38 cellular contexts compared by ENCODE assay signal in the genomic region with DNA sequence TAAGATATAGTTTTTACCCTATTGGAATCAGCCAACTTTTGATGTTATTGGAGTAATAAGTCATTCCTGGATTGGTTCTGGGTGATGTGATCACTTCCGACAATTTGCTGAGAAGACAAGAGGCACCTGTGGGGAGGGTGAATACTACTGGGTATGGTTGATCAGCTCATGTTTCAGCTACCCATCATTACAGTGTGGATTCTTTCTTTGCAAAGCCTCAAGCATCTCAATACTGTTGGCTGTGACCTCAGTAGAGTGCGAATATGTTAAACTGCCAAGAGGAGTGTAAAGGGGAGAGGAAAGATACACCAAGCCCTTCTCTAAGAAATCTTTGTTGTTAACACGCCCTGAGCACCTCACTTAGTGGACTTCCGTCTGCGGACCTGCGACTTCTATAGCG.
"Had no signal": no experiment of that assay in that cellular context is flagged by ENCODE, and none has a peak within 500 bp of the region (broad histone marks: within the 10 kb centered on the region; RNA-seq: fewer than 3 reads in every experiment).

No MANE protein-coding gene starts in this region.

- H3K27me3 ChIP-seq: ascending aorta, cardiac muscle cell, colonic mucosa had no signal

- H3K4me3 Mint-ChIP-seq: activated CD4-positive, alpha-beta memory T cell treated with anti-CD3 and anti-CD28 coated beads, Interleukin-2, amount 10 ng/mL, durations not matched to agents 7 days and 5 days; activated CD4-positive, alpha-beta T cell treated with anti-CD3 and anti-CD28 coated beads for 36 hours; activated CD4-positive, alpha-beta T cell treated with anti-CD3 and anti-CD28 coated beads, Interleukin-2, amount 10 ng/mL, durations not matched to agents 7 days and 5 days; activated CD8-positive, alpha-beta memory T cell treated with anti-CD3 and anti-CD28 coated beads, Interleukin-2, amount 10 ng/mL, durations not matched to agents 7 days and 5 days; activated CD8-positive, alpha-beta T cell treated with anti-CD3 and anti-CD28 coated beads, Interleukin-2, amount 10 ng/mL, durations not matched to agents 7 days and 5 days; activated naive CD4-positive, alpha-beta T cell treated with anti-CD3 and anti-CD28 coated beads, Interleukin-2, amount 10 ng/mL, durations not matched to agents 7 days and 5 days; activated naive CD4-positive, alpha-beta T cell treated with anti-CD3 and anti-CD28 coated beads, Interleukin-2, amount 50 U/mL, for 24 hours; activated naive CD8-positive, alpha-beta T cell; activated naive CD8-positive, alpha-beta T cell treated with anti-CD3 and anti-CD28 coated beads, Interleukin-2, amount 10 ng/mL, durations not matched to agents 7 days and 5 days; activated naive CD8-positive, alpha-beta T cell treated with anti-CD3 and anti-CD28 coated beads, Interleukin-2, amount 50 U/mL, for 24 hours; activated T-cell treated with anti-CD3 and anti-CD28 coated beads, Interleukin-2, amount 50 U/mL, for 24 hours; brain; central memory CD8-positive, alpha-beta T cell; T-helper 2 cell treated with Interferon-gamma antibody and Interleukin-4, amounts not matched to agents 5 μg/mL and 100 μg/mL, for 36 hours had no signal

- H3K27ac ChIP-seq: ascending aorta, cardiac muscle cell, colonic mucosa, VCaP had no signal

- H3K36me3 ChIP-seq: ascending aorta, cardiac muscle cell, colonic mucosa had no signal

- H3K4me1 Mint-ChIP-seq: activated CD4-positive, alpha-beta memory T cell treated with anti-CD3 and anti-CD28 coated beads, Interleukin-2, amount 10 ng/mL, durations not matched to agents 7 days and 5 days; activated CD4-positive, alpha-beta T cell treated with anti-CD3 and anti-CD28 coated beads for 36 hours; activated CD4-positive, alpha-beta T cell treated with anti-CD3 and anti-CD28 coated beads, Interleukin-2, amount 10 ng/mL, durations not matched to agents 7 days and 5 days; activated CD8-positive, alpha-beta memory T cell treated with anti-CD3 and anti-CD28 coated beads, Interleukin-2, amount 10 ng/mL, durations not matched to agents 7 days and 5 days; activated naive CD4-positive, alpha-beta T cell treated with anti-CD3 and anti-CD28 coated beads, Interleukin-2, amount 10 ng/mL, durations not matched to agents 7 days and 5 days; activated naive CD4-positive, alpha-beta T cell treated with anti-CD3 and anti-CD28 coated beads, Interleukin-2, amount 50 U/mL, for 24 hours; activated naive CD8-positive, alpha-beta T cell treated with anti-CD3 and anti-CD28 coated beads, Interleukin-2, amount 10 ng/mL, durations not matched to agents 7 days and 5 days; activated naive CD8-positive, alpha-beta T cell treated with anti-CD3 and anti-CD28 coated beads, Interleukin-2, amount 50 U/mL, for 24 hours; central memory CD8-positive, alpha-beta T cell had no signal

- DNase-seq: activated CD4-positive, alpha-beta memory T cell treated with anti-CD3 and anti-CD28 coated beads, Interleukin-2, amount 10 ng/mL, durations not matched to agents 7 days and 5 days; activated CD4-positive, alpha-beta T cell treated with anti-CD3 and anti-CD28 coated beads for 1 hour; activated CD4-positive, alpha-beta T cell treated with anti-CD3 and anti-CD28 coated beads for 36 hours; activated CD4-positive, alpha-beta T cell treated with anti-CD3 and anti-CD28 coated beads for 48 hours; activated CD4-positive, alpha-beta T cell treated with anti-CD3 and anti-CD28 coated beads, Interleukin-2, amount 10 ng/mL, durations not matched to agents 7 days and 5 days; activated CD4-positive, alpha-beta T cell treated with anti-CD3 and anti-CD28 coated beads, Interleukin-2, amount 50 U/mL, for 48 hours; activated CD4-positive, CD25-positive, alpha-beta regulatory T cell; activated CD8-positive, alpha-beta memory T cell treated with anti-CD3 and anti-CD28 coated beads for 24 hours; activated CD8-positive, alpha-beta memory T cell treated with anti-CD3 and anti-CD28 coated beads, Interleukin-2, amount 10 ng/mL, durations not matched to agents 7 days and 5 days; activated CD8-positive, alpha-beta memory T cell treated with anti-CD3 and anti-CD28 coated beads, Interleukin-2, amount 50 U/mL, for 48 hours; activated CD8-positive, alpha-beta T cell treated with anti-CD3 and anti-CD28 coated beads, Interleukin-2, amount 10 ng/mL, durations not matched to agents 7 days and 5 days; activated effector memory CD4-positive, alpha-beta T cell treated with Interleukin-2 at 50 U/mL for 16 hours; activated gamma-delta T cell; activated naive CD4-positive, alpha-beta T cell treated with anti-CD3 and anti-CD28 coated beads, Interleukin-2, amount 10 ng/mL, durations not matched to agents 7 days and 5 days; activated naive CD4-positive, alpha-beta T cell treated with Interleukin-2 at 50 U/mL for 16 hours; activated naive CD8-positive, alpha-beta T cell treated with anti-CD3 and anti-CD28 coated beads, Interleukin-2, amount 10 ng/mL, durations not matched to agents 7 days and 5 days; activated naive CD8-positive, alpha-beta T cell treated with anti-CD3 and anti-CD28 coated beads, Interleukin-2, amount 50 U/mL, for 24 hours; activated T-cell treated with anti-CD3 and anti-CD28 coated beads, Interleukin-2, amount 50 U/mL, for 24 hours; activated T-cell treated with anti-CD3 and anti-CD28 coated beads, Interleukin-2, amount 50 U/mL, for 48 hours; amygdala; anterior cingulate cortex; caudate nucleus; cerebellar nuclear complex; colonic mucosa; T-helper 2 cell; T-helper 9 cell had no signal

- H3K9me3 Mint-ChIP-seq: activated CD4-positive, alpha-beta T cell treated with anti-CD3 and anti-CD28 coated beads, Interleukin-2, amount 10 ng/mL, durations not matched to agents 7 days and 5 days; activated naive CD4-positive, alpha-beta T cell treated with anti-CD3 and anti-CD28 coated beads, Interleukin-2, amount 50 U/mL, for 24 hours; T-helper 2 cell treated with Interferon-gamma antibody and Interleukin-4, amounts not matched to agents 5 μg/mL and 100 μg/mL, for 36 hours had no signal

- H3K27ac Mint-ChIP-seq: activated CD4-positive, alpha-beta memory T cell treated with anti-CD3 and anti-CD28 coated beads, Interleukin-2, amount 10 ng/mL, durations not matched to agents 7 days and 5 days; activated CD4-positive, alpha-beta T cell treated with anti-CD3 and anti-CD28 coated beads for 36 hours; activated CD4-positive, alpha-beta T cell treated with anti-CD3 and anti-CD28 coated beads, Interleukin-2, amount 10 ng/mL, durations not matched to agents 7 days and 5 days; activated CD8-positive, alpha-beta memory T cell treated with anti-CD3 and anti-CD28 coated beads, Interleukin-2, amount 10 ng/mL, durations not matched to agents 7 days and 5 days; activated CD8-positive, alpha-beta T cell treated with anti-CD3 and anti-CD28 coated beads, Interleukin-2, amount 10 ng/mL, durations not matched to agents 7 days and 5 days; activated naive CD4-positive, alpha-beta T cell treated with anti-CD3 and anti-CD28 coated beads, Interleukin-2, amount 10 ng/mL, durations not matched to agents 7 days and 5 days; activated naive CD4-positive, alpha-beta T cell treated with anti-CD3 and anti-CD28 coated beads, Interleukin-2, amount 50 U/mL, for 24 hours; activated naive CD8-positive, alpha-beta T cell; activated naive CD8-positive, alpha-beta T cell treated with anti-CD3 and anti-CD28 coated beads, Interleukin-2, amount 10 ng/mL, durations not matched to agents 7 days and 5 days; activated naive CD8-positive, alpha-beta T cell treated with anti-CD3 and anti-CD28 coated beads, Interleukin-2, amount 50 U/mL, for 24 hours; activated T-cell treated with anti-CD3 and anti-CD28 coated beads, Interleukin-2, amount 50 U/mL, for 24 hours; activated T-helper 2 cell treated with anti-CD3 and anti-CD28 coated beads, Interferon-gamma antibody, Interleukin-2, Interleukin-4, amounts not matched to agents 10 μg/mL and 5 μg/mL and 100 μg/mL, durations not matched to agents 14 hours and 24 hours and 36 hours; brain; T-helper 2 cell treated with Interferon-gamma antibody and Interleukin-4, amounts not matched to agents 5 μg/mL and 100 μg/mL, for 36 hours had no signal

- H3K9me3 ChIP-seq: ascending aorta, colonic mucosa had no signal

- FAIRE-seq: bronchial epithelial cell, TTC549 had no signal

- ATAC-seq: activated CD4-positive, alpha-beta T cell treated with anti-CD3 and anti-CD28 coated beads for 36 hours; activated CD4-positive, CD25-positive, alpha-beta regulatory T cell treated with anti-CD3 and anti-CD28 coated beads, Interleukin-2, amount 50 U/mL, for 24 hours; activated CD8-positive, alpha-beta memory T cell treated with anti-CD3 and anti-CD28 coated beads, Interleukin-2, amount 10 ng/mL, durations not matched to agents 7 days and 5 days; activated CD8-positive, alpha-beta T cell treated with anti-CD3 and anti-CD28 coated beads, Interleukin-2, amount 10 ng/mL, durations not matched to agents 7 days and 5 days; activated naive CD8-positive, alpha-beta T cell treated with anti-CD3 and anti-CD28 coated beads, Interleukin-2, amount 50 U/mL, for 24 hours had no signal

- H3K4me1 ChIP-seq: ascending aorta, colonic mucosa had no signal

- H3K4me3 ChIP-seq: ascending aorta, cardiac muscle cell, colonic mucosa had no signal

- H3K36me3 Mint-ChIP-seq: activated CD8-positive, alpha-beta memory T cell treated with anti-CD3 and anti-CD28 coated beads, Interleukin-2, amount 10 ng/mL, durations not matched to agents 7 days and 5 days; activated naive CD4-positive, alpha-beta T cell treated with anti-CD3 and anti-CD28 coated beads, Interleukin-2, amount 10 ng/mL, durations not matched to agents 7 days and 5 days; activated naive CD4-positive, alpha-beta T cell treated with anti-CD3 and anti-CD28 coated beads, Interleukin-2, amount 50 U/mL, for 24 hours; activated naive CD8-positive, alpha-beta T cell; activated naive CD8-positive, alpha-beta T cell treated with anti-CD3 and anti-CD28 coated beads, Interleukin-2, amount 10 ng/mL, durations not matched to agents 7 days and 5 days; brain had no signal

- H3K27me3 Mint-ChIP-seq: activated CD4-positive, alpha-beta memory T cell treated with anti-CD3 and anti-CD28 coated beads, Interleukin-2, amount 10 ng/mL, durations not matched to agents 7 days and 5 days; activated CD4-positive, alpha-beta T cell treated with anti-CD3 and anti-CD28 coated beads for 36 hours; activated CD4-positive, alpha-beta T cell treated with anti-CD3 and anti-CD28 coated beads, Interleukin-2, amount 10 ng/mL, durations not matched to agents 7 days and 5 days; activated CD8-positive, alpha-beta memory T cell treated with anti-CD3 and anti-CD28 coated beads, Interleukin-2, amount 10 ng/mL, durations not matched to agents 7 days and 5 days; activated naive CD4-positive, alpha-beta T cell treated with anti-CD3 and anti-CD28 coated beads, Interleukin-2, amount 10 ng/mL, durations not matched to agents 7 days and 5 days; activated naive CD4-positive, alpha-beta T cell treated with anti-CD3 and anti-CD28 coated beads, Interleukin-2, amount 50 U/mL, for 24 hours; activated naive CD8-positive, alpha-beta T cell; activated naive CD8-positive, alpha-beta T cell treated with anti-CD3 and anti-CD28 coated beads, Interleukin-2, amount 10 ng/mL, durations not matched to agents 7 days and 5 days; activated naive CD8-positive, alpha-beta T cell treated with anti-CD3 and anti-CD28 coated beads, Interleukin-2, amount 50 U/mL, for 24 hours; activated T-cell treated with anti-CD3 and anti-CD28 coated beads, Interleukin-2, amount 50 U/mL, for 24 hours; brain; central memory CD8-positive, alpha-beta T cell had no signal
